ENCODE assay signal across 9 cellular contexts in genomic region chr16:20409398-20410152, GRCh38. TPM values are rescaled to one million over a fixed set of nuclear protein-coding genes. Genes with fewer than 3 reads are reported as not detected.
DNase-seq lines count a peak whose midpoint lies in the region; ATAC-seq lines count a peak whose summit lies in the region.
"Had no signal": no experiment of that assay in that cellular context is flagged by ENCODE, and none has a peak within 500 bp of the region (broad histone marks: within the 10 kb centered on the region; RNA-seq: fewer than 3 reads in every experiment).

ACSM5 (plus strand) TSS chr16:20409534; CDS start chr16:20411485, 1,951 bp downstream.

- DNase-seq in HT1080 (ENCODE audit: low read depth), result peak; percentile 3
- peak; percentile 4 for DNase-seq in fibroblast of gingiva (ENCODE audit: low read depth)
- DNase-seq in posterior cingulate gyrus, result peak in 9 of 10 donors; percentile 28 to 89 (median 53)
- no peak for DNase-seq in NCI-H1694 (lab: John Stamatoyannopoulos, UW)
- no peak for DNase-seq in LoVo (ENCODE audit: low spot score)
- no peak for DNase-seq in dermis blood vessel endothelial cell
- no peak for DNase-seq in SHP77 treated with DMSO at 0.1 percent for 48 hours (lab: John Stamatoyannopoulos, UW)

- intact Hi-C loops in posterior cingulate gyrus (cut with DNase I), result no loop called here

- peak; percentile 27 for ATAC-seq in GM18909 (IDR thresholded peaks at IDR 0.05; ENCODE audit: poor library complexity, unreplicated experiment)

RNA-seq across cellular contexts. Expression of gene ACSM5, which starts in this region (rescaled TPM):
- total RNA-seq in HT1080 (2014; rRNA removed; shearing (Covaris generic)), result not detected in 2 replicates
- polyA plus RNA-seq in HT1080 (2015; cell fraction: cytosol; rRNA removed), result 0.20 and 0.29 TPM in 2 replicates
- 0.11 and 0.50 TPM in 2 replicates for polyA plus RNA-seq in HT1080 (2015; cell fraction: nucleus; rRNA removed)
- 0.74 and 2.0 TPM in 2 replicates for total RNA-seq in dermis blood vessel endothelial cell
- total RNA-seq: NCI-H460 had no signal

Comparison
In these comparisons a context has a peak if more than half of its experiments do, and no peak if none do; other contexts are left out.
1. Peak in DNase-seq in HT1080; RNA of the gene not detected or under 1 TPM.
2. DNase-seq: peak in fibroblast of gingiva (single experiment) and posterior cingulate gyrus (9 of 10); none in NCI-H1694 (single experiment), LoVo (single experiment), dermis blood vessel endothelial cell (single experiment) and SHP77 treated with DMSO at 0.1 percent for 48 hours (single experiment).